10 cellular contexts compared by ENCODE assay signal in genomic region chr7:131745645-131746248, GRCh38.
DNase-seq lines count a peak whose midpoint lies in the region; TF ChIP-seq lines count a peak whose summit lies in the region.
"Had no signal": no experiment of that assay in that cellular context is flagged by ENCODE, and none has a peak within 500 bp of the region (broad histone marks: within the 10 kb centered on the region; RNA-seq: fewer than 3 reads in every experiment).

No MANE protein-coding gene starts in this region.

- DNase-seq in COLO829 (ENCODE audit: low spot score), result peak; percentile 35
- DNase-seq in HuH-7.5 (ENCODE audit: low spot score), result peak; percentile 19
- DNase-seq in adipocyte (ENCODE audit: low read depth), result peak; percentile 57
- DNase-seq in iPS-NIHi7 (ENCODE audit: extremely low spot score), result peak; percentile 76
- no peak for DNase-seq in suprapubic skin (ENCODE audit: low spot score in 2 of 2)
- no peak for DNase-seq in cerebellar cortex (ENCODE audit: low spot score)
- no peak for DNase-seq in GM10266 (ENCODE audit: extremely low spot score)
- no peak for DNase-seq in HCEC 1CT
- DNase-seq: GF-D8, NCI-H1930 had no signal

- no peak overlapping the region for H3K4me3 ChIP-seq in adipocyte (ENCODE audit: low read length)
- no peak overlapping the region for H3K4me3 ChIP-seq in suprapubic skin

- no peaks in the 10 kb centered on the region for H3K4me1 ChIP-seq in adipocyte (ENCODE audit: control insufficient read depth, insufficient read depth, low read length)
- H3K4me1 ChIP-seq in suprapubic skin, result no peaks in the 10 kb centered on the region

- no peak for TF ChIP-seq EP300 in suprapubic skin (IDR thresholded peaks at IDR 0.05)

- H3K27me3 ChIP-seq in adipocyte (replicated peaks; ENCODE audit: control insufficient read depth, insufficient read depth, low read length) (peaks cover 46% of the 10 kb centered on the region), suprapubic skin (no peaks in the 10 kb centered on the region)

- H3K36me3 ChIP-seq in adipocyte (ENCODE audit: control insufficient read depth, insufficient read depth, low read length, severe bottlenecking), result no peaks in the 10 kb centered on the region
- H3K36me3 ChIP-seq in suprapubic skin, result no peaks in the 10 kb centered on the region

- H3K9me3 ChIP-seq in adipocyte (ENCODE audit: control insufficient read depth, low read length) (peaks cover 12% of the 10 kb centered on the region), suprapubic skin (no peaks in the 10 kb centered on the region)

- no peak for TF ChIP-seq POLR2A in suprapubic skin (IDR thresholded peaks at IDR 0.05)

- H3K9ac ChIP-seq in adipocyte (ENCODE audit: low read length), result no peak overlapping the region

- no peak overlapping the region for H3K27ac ChIP-seq in suprapubic skin

- TF ChIP-seq CTCF in suprapubic skin (IDR thresholded peaks at IDR 0.05) (no peak), GM10266 (IDR thresholded peaks at IDR 0.05; ENCODE audit: control insufficient read depth, insufficient read depth, low read depth, missing control alignments) (no peak)

- WGBS in suprapubic skin, result 47% methylated on average over 10 of the region's 13 CpGs

Comparison
In these comparisons a context has a peak if more than half of its experiments do, and no peak if none do; other contexts are left out.
1. DNase-seq: peak in COLO829 (single experiment), HuH-7.5 (single experiment), adipocyte (single experiment) and iPS-NIHi7 (single experiment); none in suprapubic skin (0 of 2), cerebellar cortex (single experiment), GM10266 (single experiment) and HCEC 1CT (single experiment).